Comparison of ENCODE assay signal across 8 cellular contexts in genomic region chr9:33151007-33151557, GRCh38. TPM values are rescaled to one million over a fixed set of nuclear protein-coding genes. Genes with fewer than 3 reads are reported as not detected.
DNase-seq lines count a peak whose midpoint lies in the region; ATAC-seq lines count a peak whose summit lies in the region.

No MANE protein-coding gene starts in this region.

- H3K27me3 Mint-ChIP-seq in dendritic cell treated with granulocyte-macrophage colony-stimulating factor and Interleukin-4, amounts not matched to agents 40 ng/mL and 50 ng/mL, for 4 days = no peaks in the 10 kb centered on the region

- H3K4me1 Mint-ChIP-seq in dendritic cell treated with granulocyte-macrophage colony-stimulating factor and Interleukin-4, amounts not matched to agents 40 ng/mL and 50 ng/mL, for 4 days (ENCODE audit: low read depth) = peaks cover 80% of the 10 kb centered on the region

- no peak overlapping the region for H3K4me3 Mint-ChIP-seq in dendritic cell treated with granulocyte-macrophage colony-stimulating factor and Interleukin-4, amounts not matched to agents 40 ng/mL and 50 ng/mL, for 4 days

- H3K4me3 ChIP-seq in muscle layer of duodenum (ENCODE audit: low read depth in 1 of 2, low read length in 2 of 2) = peak overlapping the region; percentile 10 to 12

- no peaks in the 10 kb centered on the region for H3K9me3 ChIP-seq in muscle layer of duodenum (ENCODE audit: control insufficient read depth in 1 of 2, low read length in 2 of 2)

- H3K36me3 Mint-ChIP-seq in dendritic cell treated with granulocyte-macrophage colony-stimulating factor and Interleukin-4, amounts not matched to agents 40 ng/mL and 50 ng/mL, for 4 days (ENCODE audit: low read depth) = peaks cover 34% of the 10 kb centered on the region

- no peaks in the 10 kb centered on the region for H3K36me3 ChIP-seq in muscle layer of duodenum (ENCODE audit: control insufficient read depth in 1 of 2, insufficient read depth in 2 of 2, low read length in 2 of 2)

- no peaks in the 10 kb centered on the region for H3K9me3 Mint-ChIP-seq in dendritic cell treated with granulocyte-macrophage colony-stimulating factor and Interleukin-4, amounts not matched to agents 40 ng/mL and 50 ng/mL, for 4 days

- intact Hi-C loops in dendritic cell treated with granulocyte-macrophage colony-stimulating factor and Interleukin-4, amounts not matched to agents 40 ng/mL and 50 ng/mL, for 4 days (cut with micrococcal nuclease) = loop anchor here (5.0 kb wide), 1 partner anchor 34 kb away; no protein-coding TSS in a partner anchor
- intact Hi-C loops in posterior vena cava (cut with DNase I) = loop anchor here in 1 of 2 donors (10.0 kb wide), 1 partner anchor 54 kb away; no protein-coding TSS in a partner anchor

- H3K27ac ChIP-seq in muscle layer of duodenum (ENCODE audit: low read length) = peak overlapping the region; percentile 77

- H3K27me3 ChIP-seq in muscle layer of duodenum (ENCODE audit: low read depth, low read length) = no peaks in the 10 kb centered on the region

- H3K27ac Mint-ChIP-seq in dendritic cell treated with granulocyte-macrophage colony-stimulating factor and Interleukin-4, amounts not matched to agents 40 ng/mL and 50 ng/mL, for 4 days = peak overlapping the region; percentile 79

- DNase-seq in ELR (ENCODE audit: low read depth) = peak; percentile 96
- DNase-seq in NCI-H446 treated with DMSO at 0.1 percent for 48 hours (lab: John Stamatoyannopoulos, UW) = peak; percentile 32
- DNase-seq in posterior vena cava (ENCODE audit: low spot score) = no peak
- no peak for DNase-seq in NK-92 treated with Interleukin-12 subunit alpha and Interleukin-12 subunit beta, amount 100 ng/mL, for 24 hours (lab: John Stamatoyannopoulos, UW)

- peaks cover 25 to 39% of the 10 kb centered on the region in 2 donors for H3K4me1 ChIP-seq in muscle layer of duodenum (ENCODE audit: control insufficient read depth in 1 of 2, insufficient read depth in 2 of 2, low read length in 2 of 2)

- ATAC-seq in HG02798 (IDR thresholded peaks at IDR 0.05; ENCODE audit: poor library complexity, unreplicated experiment) (no peak), GM18907 (IDR thresholded peaks at IDR 0.05; ENCODE audit: unreplicated experiment) (no peak)

RNA-seq across cellular contexts. Expression of gene B4GALT1, which starts 16.1 kb away (rescaled TPM):
- total RNA-seq in posterior vena cava = 100 to 1,000 TPM in 1 of 2 donors, 10 to 100 TPM in 1; 76.8 to 107 TPM

Comparison
In these comparisons a context has a peak if more than half of its experiments do, and no peak if none do; other contexts are left out.
1. DNase-seq: peak in ELR (single experiment) and NCI-H446 treated with DMSO at 0.1 percent for 48 hours (single experiment); none in posterior vena cava (single experiment) and NK-92 treated with Interleukin-12 subunit alpha and Interleukin-12 subunit beta, amount 100 ng/mL, for 24 hours (single experiment).